ENCODE assay signal across 23 cellular contexts in the genomic region with DNA sequence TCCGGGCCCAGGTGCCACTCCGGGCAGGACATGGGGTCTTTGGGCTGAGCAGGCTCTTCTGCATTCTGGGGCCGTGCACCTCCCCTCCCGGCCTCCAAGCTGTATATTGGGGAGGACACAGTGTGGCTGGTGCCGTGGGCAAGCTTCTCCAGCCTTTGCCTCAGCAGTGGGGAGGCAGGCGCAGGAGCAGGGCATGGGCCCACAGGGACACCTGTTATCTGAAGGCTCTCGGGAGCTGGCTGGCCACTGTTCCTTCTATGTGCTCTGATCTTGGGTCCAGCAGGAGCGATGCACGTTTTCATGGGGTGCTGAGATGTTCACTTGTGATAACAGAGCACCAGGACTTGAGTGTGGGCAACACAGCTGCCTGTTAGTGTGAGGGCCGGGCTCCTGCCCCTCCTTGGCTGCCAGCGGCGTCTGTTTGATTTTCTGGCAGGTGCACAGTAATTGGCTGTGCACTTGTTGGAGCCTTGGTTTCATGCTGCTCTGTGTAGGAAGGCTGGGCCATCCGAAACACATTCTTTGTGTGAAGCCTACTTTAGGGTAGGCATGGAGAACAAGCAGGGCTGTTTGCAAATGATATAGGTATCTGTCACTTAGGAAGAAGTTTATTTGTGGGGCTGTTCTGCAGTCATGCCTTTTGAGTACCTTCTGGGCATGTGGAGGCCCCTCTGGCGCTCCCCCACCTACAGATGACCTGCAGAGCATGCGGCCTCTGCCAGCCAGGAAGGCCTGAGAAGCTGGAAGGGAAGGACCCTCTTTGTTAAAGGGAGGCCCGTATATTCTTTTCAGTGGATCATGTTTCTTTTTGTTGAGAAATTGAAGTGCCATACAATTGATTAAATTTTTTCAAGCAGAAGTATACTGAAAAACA.
DNase-seq lines count a peak whose midpoint lies in the region; ATAC-seq and TF ChIP-seq lines count a peak whose summit lies in the region.
"Had no signal": no experiment of that assay in that cellular context is flagged by ENCODE, and none has a peak within 500 bp of the region (broad histone marks: within the 10 kb centered on the region; RNA-seq: fewer than 3 reads in every experiment).

No MANE protein-coding gene starts in this region.

- peak; percentile 58 for ATAC-seq in mucosa of descending colon
- no peak for ATAC-seq in activated CD4-positive, alpha-beta T cell treated with anti-CD3 and anti-CD28 coated beads for 36 hours
- ATAC-seq: activated CD4-positive, CD25-positive, alpha-beta regulatory T cell treated with anti-CD3 and anti-CD28 coated beads, Interleukin-2, amount 50 U/mL, for 24 hours; T-helper 17 cell had no signal

- no peaks in the 10 kb centered on the region for H3K27me3 Mint-ChIP-seq in activated CD4-positive, alpha-beta T cell treated with anti-CD3 and anti-CD28 coated beads for 36 hours
- H3K27me3 Mint-ChIP-seq: T-helper 17 cell had no signal

- H3K4me1 ChIP-seq in mucosa of descending colon (ENCODE audit: low read depth): no peaks in the 10 kb centered on the region
- H3K4me1 ChIP-seq in thyroid gland: no peaks in the 10 kb centered on the region
- H3K4me1 ChIP-seq: colonic mucosa, HAP-1 had no signal

- POLR2A ChIA-PET in activated CD4-positive, alpha-beta T cell treated with anti-CD3 and anti-CD28 coated beads for 36 hours (lab: Charles Lee): no interaction called here

- H3K4me3 Mint-ChIP-seq in activated CD4-positive, alpha-beta T cell treated with anti-CD3 and anti-CD28 coated beads for 36 hours: no peak overlapping the region
- H3K4me3 Mint-ChIP-seq: CD14-positive monocyte, nephron, T-helper 17 cell had no signal

- peaks cover 4% of the 10 kb centered on the region for H3K4me1 Mint-ChIP-seq in activated CD4-positive, alpha-beta T cell treated with anti-CD3 and anti-CD28 coated beads for 36 hours

- H3K36me3 ChIP-seq in mucosa of descending colon (ENCODE audit: low read depth): no peaks in the 10 kb centered on the region
- no peaks in the 10 kb centered on the region for H3K36me3 ChIP-seq in thyroid gland
- H3K36me3 ChIP-seq: colonic mucosa, HAP-1, thoracic aorta had no signal

- peaks cover 4% of the 10 kb centered on the region for H3K36me3 Mint-ChIP-seq in activated CD4-positive, alpha-beta T cell treated with anti-CD3 and anti-CD28 coated beads for 36 hours (ENCODE audit: low read depth)

- TF ChIP-seq CTCF in mucosa of descending colon (IDR thresholded peaks at IDR 0.05): no peak
- TF ChIP-seq CTCF in thyroid gland (IDR thresholded peaks at IDR 0.05): no peak

- H3K4me3 ChIP-seq in mucosa of descending colon: no peak overlapping the region
- no peak overlapping the region for H3K4me3 ChIP-seq in thyroid gland (replicated peaks in 1 of 3)
- H3K4me3 ChIP-seq: colonic mucosa, HAP-1, thoracic aorta had no signal

- H3K9me3 Mint-ChIP-seq in activated CD4-positive, alpha-beta T cell treated with anti-CD3 and anti-CD28 coated beads for 36 hours (ENCODE audit: low read depth): no peaks in the 10 kb centered on the region
- H3K9me3 Mint-ChIP-seq: CD14-positive monocyte, nephron had no signal

- no peak overlapping the region for H3K27ac Mint-ChIP-seq in activated CD4-positive, alpha-beta T cell treated with anti-CD3 and anti-CD28 coated beads for 36 hours
- H3K27ac Mint-ChIP-seq: nephron, T-helper 17 cell had no signal

- intact Hi-C loops in mucosa of descending colon (cut with DNase I, micrococcal nuclease) (no loop called here), thyroid gland (cut with DNase I) (no loop called here)
- intact Hi-C loops in activated CD4-positive, alpha-beta T cell treated with anti-CD3 and anti-CD28 coated beads for 36 hours (cut with DNase I, micrococcal nuclease): no loop called here

- 88% methylated on average over 13 to 15 of the region's 16 CpGs for WGBS in thyroid gland, 2 donors

- DNase-seq in COR-L47 (lab: John Stamatoyannopoulos, UW) (peak; percentile 89), NCI-H146 (lab: John Stamatoyannopoulos, UW) (peak; percentile 90), NCI-H510A treated with DMSO at 0.1 percent for 48 hours (lab: John Stamatoyannopoulos, UW) (peak; percentile 75), mucosa of descending colon (no peak), thyroid gland (no peak), GF-D8 (lab: John Stamatoyannopoulos, UW) (no peak), ureter (ENCODE audit: low spot score) (no peak)
- DNase-seq in activated CD4-positive, alpha-beta T cell treated with anti-CD3 and anti-CD28 coated beads for 36 hours: no peak
- DNase-seq: activated CD8-positive, alpha-beta memory T cell treated with anti-CD3 and anti-CD28 coated beads, Interleukin-2, amount 50 U/mL, for 4 hours; activated naive CD4-positive, alpha-beta T cell; colonic mucosa; EL; mammary epithelial cell; NCI-H526 treated with DMSO at 0.1 percent for 48 hours; RPMI8226; stimulated activated CD4-positive, alpha-beta T cell treated with anti-CD3 and anti-CD28 coated beads, Interleukin-2, amount 100 ng/mL, for 24 hours; T-helper 17 cell had no signal

- H3K9me3 ChIP-seq in mucosa of descending colon (no peaks in the 10 kb centered on the region), thyroid gland (no peaks in the 10 kb centered on the region)
- H3K9me3 ChIP-seq: colonic mucosa, HAP-1, thoracic aorta had no signal

- CTCF ChIA-PET in activated CD4-positive, alpha-beta T cell treated with anti-CD3 and anti-CD28 coated beads for 36 hours (lab: Charles Lee): no interaction called here

- H3K27ac ChIP-seq in thyroid gland: no peak overlapping the region
- H3K27ac ChIP-seq: colonic mucosa, epithelial cell of prostate, thoracic aorta had no signal

- TF ChIP-seq POLR2A in thyroid gland (IDR thresholded peaks at IDR 0.05): no peak

- no peaks in the 10 kb centered on the region for H3K27me3 ChIP-seq in thyroid gland
- H3K27me3 ChIP-seq: colonic mucosa had no signal

Comparison
In these comparisons a context has a peak if more than half of its experiments do, and no peak if none do; other contexts are left out.
1. DNase-seq: peak in COR-L47 (single experiment), NCI-H146 (single experiment) and NCI-H510A treated with DMSO at 0.1 percent for 48 hours (single experiment); none in mucosa of descending colon (0 of 3), thyroid gland (0 of 2), GF-D8 (single experiment), activated CD4-positive, alpha-beta T cell treated with anti-CD3 and anti-CD28 coated beads for 36 hours (single experiment) and ureter (single experiment).